Comparison of ENCODE assay signal across 16 cellular contexts in the genomic region with DNA sequence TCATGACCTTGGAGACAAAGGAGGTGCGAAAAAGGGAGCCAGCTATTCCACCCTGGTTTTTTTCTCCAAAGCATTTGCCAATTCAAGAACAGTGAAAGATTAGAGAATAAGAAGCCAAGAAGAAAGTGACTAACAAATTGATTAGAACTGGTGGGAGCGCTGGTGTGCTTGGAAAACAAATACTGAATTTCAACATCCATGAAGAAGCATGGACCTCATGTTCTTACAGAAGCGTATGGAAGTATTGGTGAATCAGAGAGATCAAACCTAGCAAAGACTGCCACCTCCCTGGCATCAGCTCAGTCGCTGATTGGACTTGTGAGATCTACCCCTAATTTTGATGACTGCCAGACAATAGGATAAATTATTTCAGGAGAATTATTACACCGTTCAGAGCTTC.
DNase-seq lines count a peak whose midpoint lies in the region; ATAC-seq, FAIRE-seq and TF ChIP-seq lines count a peak whose summit lies in the region.
"Had no signal": no experiment of that assay in that cellular context is flagged by ENCODE, and none has a peak within 500 bp of the region (broad histone marks: within the 10 kb centered on the region; RNA-seq: fewer than 3 reads in every experiment).

No MANE protein-coding gene starts in this region.

- TF ChIP-seq POLR2A in A549 (IDR thresholded peaks at IDR 0.05; ENCODE audit: low read length) (no peak), gastroesophageal sphincter (IDR thresholded peaks at IDR 0.05) (no peak)

- ATAC-seq in A549 (no peak), DND-41 (ENCODE audit: insufficient read depth, low read depth) (no peak), gastroesophageal sphincter (peak; percentile 26), sciatic nerve (peak; percentile 20)

- no peak overlapping the region for H3K4me2 ChIP-seq in A549
- no peak overlapping the region for H3K4me2 ChIP-seq in DND-41 (ENCODE audit: insufficient read depth, low read length)
- no peak overlapping the region for H3K4me2 ChIP-seq in osteoblast (ENCODE audit: insufficient read depth, low read length)

- no peaks in the 10 kb centered on the region for H3K9me3 ChIP-seq in A549
- no peaks in the 10 kb centered on the region for H3K9me3 ChIP-seq in DND-41 (ENCODE audit: insufficient read depth, low read length, severe bottlenecking)
- no peaks in the 10 kb centered on the region for H3K9me3 ChIP-seq in gastroesophageal sphincter
- no peaks in the 10 kb centered on the region for H3K9me3 ChIP-seq in osteoblast (ENCODE audit: low read depth, low read length)
- H3K9me3 ChIP-seq: Caco-2 had no signal

- H3K9ac ChIP-seq in DND-41 (ENCODE audit: low read depth, low read length): no peak overlapping the region

- H3K4me3 ChIP-seq in A549: no peak overlapping the region
- H3K4me3 ChIP-seq in DND-41 (ENCODE audit: low read depth in 1 of 2, low read length in 2 of 2): no peak overlapping the region
- no peak overlapping the region for H3K4me3 ChIP-seq in gastroesophageal sphincter
- no peak overlapping the region for H3K4me3 ChIP-seq in osteoblast (ENCODE audit: insufficient read depth, low read length)

- POLR2A ChIA-PET in A549 (lab: Yijun Ruan, JAX): no interaction called here

- CTCF ChIA-PET in A549 (lab: Yijun Ruan, JAX): no interaction called here

- TF ChIP-seq RAD21 in A549 (conservative IDR thresholded peaks at IDR 0.05 in 1 of 2, IDR thresholded peaks at IDR 0.05 in 1 of 2): no peak

- 89% methylated on average over 5 of the region's 5 CpGs for WGBS in A549 (ENCODE audit: missing lambda C conversion rate)
- 78 to 81% methylated on average over 3 to 5 of the region's 5 CpGs for WGBS in gastroesophageal sphincter (ENCODE audit: low coverage in 1 of 2), 2 donors

- peaks cover 18% of the 10 kb centered on the region for H3K4me1 ChIP-seq in A549
- H3K4me1 ChIP-seq in DND-41 (ENCODE audit: insufficient read depth, low read length): no peaks in the 10 kb centered on the region
- H3K4me1 ChIP-seq in gastroesophageal sphincter: no peaks in the 10 kb centered on the region
- H3K4me1 ChIP-seq in osteoblast (ENCODE audit: insufficient read depth, low read length): peaks cover 15% of the 10 kb centered on the region
- H3K4me1 ChIP-seq: Caco-2 had no signal

- H3K36me3 ChIP-seq in DND-41 (ENCODE audit: insufficient read depth, low read length) (no peaks in the 10 kb centered on the region), gastroesophageal sphincter (no peaks in the 10 kb centered on the region), osteoblast (ENCODE audit: insufficient read depth, low read length) (no peaks in the 10 kb centered on the region)

- no peak for TF ChIP-seq CTCF in A549 (IDR thresholded peaks at IDR 0.05)
- TF ChIP-seq CTCF in DND-41 (IDR thresholded peaks at IDR 0.05; ENCODE audit: borderline replicate concordance, extremely low read depth, low read length, poor library complexity, severe bottlenecking): no peak
- TF ChIP-seq CTCF in gastroesophageal sphincter (IDR thresholded peaks at IDR 0.05): no peak
- no peak for TF ChIP-seq CTCF in osteoblast (IDR thresholded peaks at IDR 0.05; ENCODE audit: extremely low read depth, low read depth, low read length)

- no peaks in the 10 kb centered on the region for H3K79me2 ChIP-seq in DND-41 (ENCODE audit: insufficient read depth, low read length)
- peaks cover 55% of the 10 kb centered on the region for H3K79me2 ChIP-seq in osteoblast (ENCODE audit: insufficient read depth, low read length)

- H3K27ac ChIP-seq in A549 (peak overlapping the region; percentile 12 to 55; a peak in 4 of 6 replicates), DND-41 (ENCODE audit: low read length) (no peak overlapping the region), gastroesophageal sphincter (no peak overlapping the region), osteoblast (ENCODE audit: low read depth, low read length) (no peak overlapping the region)
- H3K27ac ChIP-seq: C4-2B had no signal

- TF ChIP-seq EP300 in A549 (IDR thresholded peaks at IDR 0.05) (no peak), gastroesophageal sphincter (IDR thresholded peaks at IDR 0.05) (no peak)

- no peak for FAIRE-seq in A549 (lab: Jason Lieb, UNC)

- H2AFZ ChIP-seq in DND-41 (ENCODE audit: low read depth, low read length) (peak overlapping the region; percentile 1; the same call in 1 of the 2 replicates), osteoblast (ENCODE audit: low read length) (no peak overlapping the region)

- DNase-seq in A549 (ENCODE audit: low read depth in 1 of 2, low spot score in 1 of 2) (no peak), DND-41 (no peak), sciatic nerve (ENCODE audit: low spot score) (no peak), NCI-H2029 treated with DMSO at 0.1 percent for 48 hours (lab: John Stamatoyannopoulos, UW) (no peak), osteoblast (ENCODE audit: insufficient read length, low spot score, missing footprints) (no peak)
- no peak for DNase-seq in activated CD4-positive, alpha-beta T cell treated with anti-CD3 and anti-CD28 coated beads for 4 hours
- DNase-seq: AML-193; Caco-2; CD4-positive, alpha-beta T cell; DMS153; DMS79; GF-D8; GOT3; H9 had no signal

- H3K27me3 ChIP-seq in DND-41 (ENCODE audit: insufficient read depth, low read length, poor library complexity) (no peaks in the 10 kb centered on the region), gastroesophageal sphincter (no peaks in the 10 kb centered on the region), osteoblast (ENCODE audit: insufficient read depth, low read length) (no peaks in the 10 kb centered on the region)

- H4K20me1 ChIP-seq in DND-41 (ENCODE audit: insufficient read depth, low read length): no peaks in the 10 kb centered on the region
- peaks cover 12% of the 10 kb centered on the region for H4K20me1 ChIP-seq in osteoblast (ENCODE audit: insufficient read depth, low read length)

- intact Hi-C loops in sciatic nerve (cut with DNase I): no loop called here

TF ChIP-seq in A549, 52 proteins besides CTCF, POLR2A, EP300 and RAD21:
- TF ChIP-seq EHMT2 (IDR thresholded peaks at IDR 0.05; ENCODE audit: low read depth) (no peak), BHLHE40 (IDR thresholded peaks at IDR 0.05; ENCODE audit: low read depth, low read length) (no peak), RNF2 (IDR thresholded peaks at IDR 0.05; ENCODE audit: borderline replicate concordance, low read depth) (no peak), ESRRA (IDR thresholded peaks at IDR 0.05; ENCODE audit: borderline replicate concordance, low read length) (no peak), HOXA7 (CRISPR knock-in tag; IDR thresholded peaks at IDR 0.05) (no peak), HEYL (CRISPR knock-in tag; IDR thresholded peaks at IDR 0.05) (no peak), TFCP2L1 (CRISPR knock-in tag; IDR thresholded peaks at IDR 0.05) (no peak), CBX8 (IDR thresholded peaks at IDR 0.05) (no peak), MYC (IDR thresholded peaks at IDR 0.05; ENCODE audit: borderline replicate concordance, low read length) (no peak)

Comparison
In these comparisons a context has a peak if more than half of its experiments do, and no peak if none do; other contexts are left out.
1. ATAC-seq: peak in gastroesophageal sphincter (single experiment) and sciatic nerve (single experiment); none in A549 (0 of 2) and DND-41 (single experiment).
2. H3K27ac ChIP-seq: peak in A549 (2 of 2); none in DND-41 (single experiment), gastroesophageal sphincter (0 of 4) and osteoblast (single experiment).